1 cellular context compared by ENCODE assay signal in the genomic region with DNA sequence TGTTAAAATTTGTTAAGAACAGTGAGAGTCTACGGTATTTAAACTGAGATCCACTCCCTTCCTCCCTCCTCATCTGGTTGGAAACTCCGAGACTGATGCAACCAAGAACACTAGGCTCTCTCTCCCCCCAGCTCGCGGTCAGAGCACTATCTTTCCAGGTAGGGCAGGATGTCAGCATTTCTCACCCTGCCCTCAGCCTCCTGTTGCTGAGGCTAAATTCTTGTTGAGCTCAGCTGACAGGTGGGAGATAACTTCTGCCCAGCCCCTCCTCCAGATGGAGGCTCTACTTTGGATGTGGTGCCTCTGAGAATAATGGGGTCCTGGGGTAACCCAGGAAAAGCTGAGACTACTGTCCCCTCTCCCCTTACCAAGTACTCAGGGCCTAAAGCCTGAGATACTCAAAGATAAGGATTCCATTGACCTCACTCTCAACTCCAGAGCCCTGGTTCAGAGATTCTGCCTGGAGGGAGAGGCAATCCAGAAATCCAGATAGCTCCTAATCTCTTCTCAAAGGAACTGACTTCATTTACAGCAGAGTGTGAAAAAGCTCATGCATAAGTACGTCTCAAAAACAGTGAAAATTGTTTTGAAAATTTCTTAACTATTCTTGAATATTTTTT.
TF ChIP-seq lines count a peak whose summit lies in the region.

No MANE protein-coding gene starts in this region.

TF ChIP-seq in IMR-90, 13 proteins besides CTCF, POLR2A, EP300 and RAD21:
- TF ChIP-seq ELK1 (IDR thresholded peaks at IDR 0.05; ENCODE audit: borderline replicate concordance, low read depth, low read length), result no peak
- no peak for TF ChIP-seq NFE2L2 (IDR thresholded peaks at IDR 0.05; ENCODE audit: low read depth, low read length)
- no peak for TF ChIP-seq RCOR1 (IDR thresholded peaks at IDR 0.05; ENCODE audit: insufficient replicate concordance, low read length)
